31 cellular contexts compared by ENCODE assay signal in the genomic region with DNA sequence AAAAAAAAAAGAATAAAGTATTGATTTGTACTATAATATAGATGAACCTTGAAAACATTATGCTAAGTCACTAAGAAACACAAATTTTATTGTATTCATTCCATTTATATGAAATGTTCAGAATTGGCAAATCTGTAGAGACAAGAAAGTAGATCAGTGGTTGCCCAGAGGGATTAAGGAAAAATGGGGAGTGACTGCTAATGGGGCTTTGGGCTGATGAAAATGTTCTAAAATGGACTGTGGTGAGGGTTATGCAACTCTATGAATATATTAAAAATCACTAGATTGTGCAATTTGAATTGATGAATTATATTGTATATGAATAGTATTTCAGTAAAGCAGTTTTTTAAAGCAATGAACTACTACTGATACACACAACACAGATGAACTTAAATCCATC.
"Had no signal": no experiment of that assay in that cellular context is flagged by ENCODE, and none has a peak within 500 bp of the region (broad histone marks: within the 10 kb centered on the region; RNA-seq: fewer than 3 reads in every experiment).

No MANE protein-coding gene starts in this region.

- H3K4me3 ChIP-seq: body of pancreas had no signal

- H3K27ac ChIP-seq: body of pancreas, VCaP had no signal

- H3K27me3 ChIP-seq: body of pancreas had no signal

- H3K9me3 ChIP-seq: body of pancreas had no signal

- H3K4me1 ChIP-seq: body of pancreas had no signal

- ATAC-seq: activated CD8-positive, alpha-beta memory T cell treated with anti-CD3 and anti-CD28 coated beads, Interleukin-2, amount 10 ng/mL, durations not matched to agents 7 days and 5 days; activated CD8-positive, alpha-beta T cell treated with anti-CD3 and anti-CD28 coated beads, Interleukin-2, amount 10 ng/mL, durations not matched to agents 7 days and 5 days; activated naive CD4-positive, alpha-beta T cell treated with anti-CD3 and anti-CD28 coated beads, Interleukin-2, amount 50 U/mL, for 72 hours; body of pancreas; esophagus mucosa; WTC11 had no signal

- DNase-seq: activated CD4-positive, alpha-beta memory T cell treated with anti-CD3 and anti-CD28 coated beads for 36 hours; activated CD4-positive, alpha-beta T cell treated with anti-CD3 and anti-CD28 coated beads for 1 hour; activated CD4-positive, alpha-beta T cell treated with anti-CD3 and anti-CD28 coated beads for 48 hours; activated CD4-positive, alpha-beta T cell treated with anti-CD3 and anti-CD28 coated beads, Interleukin-2, amount 50 U/mL, for 1 hour; activated CD8-positive, alpha-beta memory T cell treated with anti-CD3 and anti-CD28 coated beads, Interleukin-2, amount 10 ng/mL, durations not matched to agents 7 days and 5 days; activated CD8-positive, alpha-beta memory T cell treated with anti-CD3 and anti-CD28 coated beads, Interleukin-2, amount 50 U/mL, for 4 hours; activated CD8-positive, alpha-beta T cell treated with anti-CD3 and anti-CD28 coated beads, Interleukin-2, amount 10 ng/mL, durations not matched to agents 7 days and 5 days; activated effector memory CD4-positive, alpha-beta T cell treated with anti-CD3 and anti-CD28 coated beads, Interleukin-2, amount 50 U/mL, for 16 hours; activated naive CD4-positive, alpha-beta T cell treated with anti-CD3 and anti-CD28 coated beads, Interleukin-2, amount 10 ng/mL, durations not matched to agents 7 days and 5 days; activated naive CD8-positive, alpha-beta T cell treated with anti-CD3 and anti-CD28 coated beads, Interleukin-2, amount 10 ng/mL, durations not matched to agents 7 days and 5 days; activated T-cell treated with anti-CD3 and anti-CD28 coated beads, Interleukin-2, amount 50 U/mL, for 1 hour; activated T-cell treated with anti-CD3 and anti-CD28 coated beads, Interleukin-2, amount 50 U/mL, for 48 hours; amygdala; aorta; body of pancreas; caudate nucleus; cortex of kidney; dermis blood vessel endothelial cell; effector CD8-positive, alpha-beta T cell; foreskin fibroblast; head of caudate nucleus; hippocampal formation; T-helper 2 cell had no signal

- FAIRE-seq: colon, endometrium, endothelial cell of umbilical vein, frontal cortex had no signal
